In the genomic region with DNA sequence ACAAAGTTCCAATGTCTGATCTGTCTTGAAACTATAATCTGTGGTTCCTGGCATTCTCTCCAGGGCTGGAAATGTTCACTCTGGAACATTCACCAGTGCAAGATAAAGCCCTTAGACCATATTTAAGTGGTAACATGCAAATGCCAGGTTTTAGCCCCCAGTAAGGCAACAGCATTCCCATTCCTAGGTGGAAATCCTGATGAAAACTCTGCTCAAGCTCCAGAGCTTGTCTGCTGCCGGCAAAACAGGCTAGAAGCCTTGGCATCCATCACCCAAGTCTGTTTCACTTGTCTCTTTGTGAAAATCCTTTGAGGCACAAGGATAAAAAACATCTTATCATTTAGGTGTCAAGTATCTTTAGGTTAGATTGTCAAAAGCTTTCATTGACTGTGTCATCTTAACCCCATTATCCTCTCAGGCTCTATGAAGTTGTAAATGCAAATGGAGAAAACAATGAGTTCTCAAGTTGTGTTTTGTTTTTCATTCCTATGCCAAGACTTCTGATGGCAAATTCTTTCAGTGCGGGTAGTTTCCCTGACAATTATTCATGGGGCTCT, we compare ENCODE assay signal across 23 cellular contexts.
DNase-seq lines count a peak whose midpoint lies in the region; ATAC-seq lines count a peak whose summit lies in the region.
"Had no signal": no experiment of that assay in that cellular context is flagged by ENCODE, and none has a peak within 500 bp of the region (broad histone marks: within the 10 kb centered on the region; RNA-seq: fewer than 3 reads in every experiment).

No MANE protein-coding gene starts in this region.

- no peak overlapping the region for H3K4me3 ChIP-seq in mesendoderm (ENCODE audit: low read length)
- H3K4me3 ChIP-seq: A549, BLaER1, GM12878, GM23248, HAP-1 had no signal

- no peak overlapping the region for H3K18ac ChIP-seq in mesendoderm (ENCODE audit: low read length)

- H3K4me1 ChIP-seq in mesendoderm (ENCODE audit: control insufficient read depth, low read depth, low read length), result no peaks in the 10 kb centered on the region
- H3K4me1 ChIP-seq: A549, BLaER1, HAP-1 had no signal

- WGBS in mesendoderm (ENCODE audit: extremely low coverage, insufficient coverage, low lambda C conversion rate), result no CpG with 5 or more reads among the region's 2 CpGs

- H3K36me3 Mint-ChIP-seq in activated naive CD8-positive, alpha-beta T cell, result peaks cover 10% of the 10 kb centered on the region
- H3K36me3 Mint-ChIP-seq in activated naive CD8-positive, alpha-beta T cell treated with anti-CD3 and anti-CD28 coated beads for 36 hours, result peaks cover 20% of the 10 kb centered on the region
- H3K36me3 Mint-ChIP-seq: CD4-positive, CD25-positive, alpha-beta regulatory T cell had no signal

- H3K9ac ChIP-seq in mesendoderm (ENCODE audit: low read length), result no peak overlapping the region
- H3K9ac ChIP-seq: BLaER1, GM23248 had no signal

- H4K5ac ChIP-seq in mesendoderm (ENCODE audit: low read length), result no peak overlapping the region

- no peak overlapping the region for H2AK5ac ChIP-seq in mesendoderm (ENCODE audit: low read length)

- H3K27me3 Mint-ChIP-seq in activated naive CD8-positive, alpha-beta T cell, result no peaks in the 10 kb centered on the region
- no peaks in the 10 kb centered on the region for H3K27me3 Mint-ChIP-seq in activated naive CD8-positive, alpha-beta T cell treated with anti-CD3 and anti-CD28 coated beads for 36 hours
- H3K27me3 Mint-ChIP-seq: B cell; CD4-positive, CD25-positive, alpha-beta regulatory T cell; CD8-positive, alpha-beta memory T cell had no signal

- no peak overlapping the region for H4K8ac ChIP-seq in mesendoderm (ENCODE audit: low read depth, low read length)

- H3K4me2 ChIP-seq in mesendoderm (ENCODE audit: low read length), result no peak overlapping the region
- H3K4me2 ChIP-seq: A549, BLaER1 had no signal

- no peak for ATAC-seq in activated CD4-positive, CD25-positive, alpha-beta regulatory T cell treated with anti-CD3 and anti-CD28 coated beads, Interleukin-2, amount 50 U/mL, for 24 hours
- ATAC-seq: A549, GM12878 had no signal

- H3K27ac Mint-ChIP-seq in activated naive CD8-positive, alpha-beta T cell, result peak overlapping the region; percentile 4
- no peak overlapping the region for H3K27ac Mint-ChIP-seq in activated naive CD8-positive, alpha-beta T cell treated with anti-CD3 and anti-CD28 coated beads for 36 hours
- H3K27ac Mint-ChIP-seq: B cell; CD4-positive, CD25-positive, alpha-beta regulatory T cell; HFFc6 had no signal

- no peaks in the 10 kb centered on the region for H3K79me2 ChIP-seq in mesendoderm (ENCODE audit: control insufficient read depth, insufficient read depth, low read length)

- H3K23ac ChIP-seq in mesendoderm (ENCODE audit: low read length), result no peak overlapping the region

- peaks cover 5% of the 10 kb centered on the region for H3K4me1 Mint-ChIP-seq in activated naive CD8-positive, alpha-beta T cell (ENCODE audit: low read depth)
- peaks cover 4% of the 10 kb centered on the region for H3K4me1 Mint-ChIP-seq in activated naive CD8-positive, alpha-beta T cell treated with anti-CD3 and anti-CD28 coated beads for 36 hours
- H3K4me1 Mint-ChIP-seq: B cell; CD4-positive, CD25-positive, alpha-beta regulatory T cell; CD8-positive, alpha-beta memory T cell had no signal

- H3K27me3 ChIP-seq in mesendoderm (ENCODE audit: insufficient read depth, low read length, poor library complexity), result no peaks in the 10 kb centered on the region
- H3K27me3 ChIP-seq: BLaER1 had no signal

- H3K4ac ChIP-seq in mesendoderm (ENCODE audit: low read depth, low read length), result no peak overlapping the region

- no peaks in the 10 kb centered on the region for H3K9me3 Mint-ChIP-seq in activated naive CD8-positive, alpha-beta T cell (ENCODE audit: low read depth)
- H3K9me3 Mint-ChIP-seq in activated naive CD8-positive, alpha-beta T cell treated with anti-CD3 and anti-CD28 coated beads for 36 hours, result no peaks in the 10 kb centered on the region
- H3K9me3 Mint-ChIP-seq: CD8-positive, alpha-beta memory T cell had no signal

- H2BK15ac ChIP-seq in mesendoderm (replicated peaks; ENCODE audit: low read depth), result no peak overlapping the region

- H2BK120ac ChIP-seq in mesendoderm (ENCODE audit: low read depth, low read length), result no peak overlapping the region

- no peak overlapping the region for H2BK5ac ChIP-seq in mesendoderm (ENCODE audit: low read length)

- H3K36me3 ChIP-seq in mesendoderm (ENCODE audit: control insufficient read depth, insufficient read depth, low read length), result no peaks in the 10 kb centered on the region
- H3K36me3 ChIP-seq: BLaER1, HAP-1 had no signal

- no peak overlapping the region for H3K27ac ChIP-seq in mesendoderm (ENCODE audit: low read depth, low read length)
- H3K27ac ChIP-seq: A549, BLaER1, C4-2B, GM23248 had no signal

- H3K79me1 ChIP-seq in mesendoderm (ENCODE audit: low read length), result no peaks in the 10 kb centered on the region

- no peak overlapping the region for H3K4me3 Mint-ChIP-seq in activated naive CD8-positive, alpha-beta T cell
- H3K4me3 Mint-ChIP-seq in activated naive CD8-positive, alpha-beta T cell treated with anti-CD3 and anti-CD28 coated beads for 36 hours, result no peak overlapping the region
- H3K4me3 Mint-ChIP-seq: B cell; CD4-positive, CD25-positive, alpha-beta regulatory T cell; CD8-positive, alpha-beta memory T cell; HFFc6 had no signal

- H3K56ac ChIP-seq in mesendoderm (ENCODE audit: low read length), result no peak overlapping the region

- DNase-seq in activated naive CD8-positive, alpha-beta T cell treated with anti-CD3 and anti-CD28 coated beads for 36 hours, result no peak
- DNase-seq in astrocyte of the hippocampus (ENCODE audit: low read depth, low spot score) (peak; percentile 15), mesendoderm (peak; percentile 30), pons (ENCODE audit: low spot score) (peak; percentile 11)
- DNase-seq in activated effector memory CD4-positive, alpha-beta T cell treated with anti-CD3 and anti-CD28 coated beads, Interleukin-2, amount 50 U/mL, for 16 hours, result no peak
- DNase-seq: 8988T; ACHN; CD4-positive, CD25-positive, alpha-beta regulatory T cell; CD8-positive, alpha-beta memory T cell; DMS 273 treated with DMSO at 0.1 percent for 48 hours; DMS79; EL; GDM1; GM23248; HFFc6 had no signal

Comparison
In these comparisons a context has a peak if more than half of its experiments do, and no peak if none do; other contexts are left out.
1. DNase-seq: peak in astrocyte of the hippocampus (single experiment), mesendoderm (single experiment) and pons (single experiment); none in activated naive CD8-positive, alpha-beta T cell treated with anti-CD3 and anti-CD28 coated beads for 36 hours (single experiment) and activated effector memory CD4-positive, alpha-beta T cell treated with anti-CD3 and anti-CD28 coated beads, Interleukin-2, amount 50 U/mL, for 16 hours (single experiment).